In genomic region chr10:87817291-87817872, GRCh38 we compare ENCODE assay signal across 8 cellular contexts. TPM values are rescaled to one million over a fixed set of nuclear protein-coding genes. Genes with fewer than 3 reads are reported as not detected.
DNase-seq lines count a peak whose midpoint lies in the region; ATAC-seq and TF ChIP-seq lines count a peak whose summit lies in the region.

No MANE protein-coding gene starts in this region.

- H3K4me1 ChIP-seq in Peyer's patch = peaks cover 0 to 29% (median 2%) of the 10 kb centered on the region in 4 donors
- H3K4me1 ChIP-seq in endodermal cell (ENCODE audit: control insufficient read depth, insufficient read depth, low read length) = no peaks in the 10 kb centered on the region

- no peak for TF ChIP-seq POLR2A in Peyer's patch (IDR thresholded peaks at IDR 0.05)

- H3K4me2 ChIP-seq in neural cell (ENCODE audit: low read length) = peak overlapping the region; percentile 72

- peaks cover 12% of the 10 kb centered on the region for H3K36me3 Mint-ChIP-seq in activated CD4-positive, alpha-beta T cell treated with anti-CD3 and anti-CD28 coated beads, Interleukin-2, amount 10 ng/mL, durations not matched to agents 7 days and 5 days (ENCODE audit: low read depth)
- H3K36me3 Mint-ChIP-seq in endodermal cell (ENCODE audit: low read depth) = peaks cover 11% of the 10 kb centered on the region

- H3F3A ChIP-seq in neural cell (ENCODE audit: insufficient read depth, low read length, poor library complexity, severe bottlenecking) = peaks cover 4% of the 10 kb centered on the region

- H3K36me3 ChIP-seq in Peyer's patch (peaks cover 0 to 4% (median 0%) of the 10 kb centered on the region in 3 donors), endodermal cell (ENCODE audit: control insufficient read depth, insufficient read depth, low read length) (peaks cover 19% of the 10 kb centered on the region), neural cell (ENCODE audit: insufficient read depth, low read length) (no peaks in the 10 kb centered on the region)

- DNase-seq in activated CD4-positive, alpha-beta T cell treated with anti-CD3 and anti-CD28 coated beads, Interleukin-2, amount 10 ng/mL, durations not matched to agents 7 days and 5 days = peak; percentile 46
- no peak for DNase-seq in activated CD4-positive, alpha-beta T cell treated with anti-CD3 and anti-CD28 coated beads for 4 hours
- DNase-seq in Peyer's patch = no peak
- no peak for DNase-seq in endodermal cell
- no peak for DNase-seq in omental fat pad (ENCODE audit: low spot score)
- no peak for DNase-seq in GDM1 (lab: John Stamatoyannopoulos, UW)

- ATAC-seq in HG02852 (IDR thresholded peaks at IDR 0.05; ENCODE audit: unreplicated experiment) = peak; percentile 19
- no peak for ATAC-seq in omental fat pad (ENCODE audit: low FRiP score)

- peak overlapping the region; percentile 80 for H3K9ac ChIP-seq in endodermal cell (ENCODE audit: extremely low read depth, low read length, poor library complexity, severe bottlenecking)
- H3K9ac ChIP-seq in neural cell (ENCODE audit: low read length) = peak overlapping the region; percentile 91

- TF ChIP-seq EP300 in neural cell (conservative IDR thresholded peaks at IDR 0.05; ENCODE audit: poor library complexity, severe bottlenecking) = no peak

- H3K9me3 Mint-ChIP-seq in activated CD4-positive, alpha-beta T cell treated with anti-CD3 and anti-CD28 coated beads, Interleukin-2, amount 10 ng/mL, durations not matched to agents 7 days and 5 days = no peaks in the 10 kb centered on the region
- no peaks in the 10 kb centered on the region for H3K9me3 Mint-ChIP-seq in endodermal cell

- no peaks in the 10 kb centered on the region for H4K20me1 ChIP-seq in neural cell (ENCODE audit: insufficient read depth)

- peak overlapping the region; percentile 86 to 90 (median 88) for H3K27ac ChIP-seq in Peyer's patch
- peak overlapping the region; percentile 74 for H3K27ac ChIP-seq in endodermal cell (ENCODE audit: low read depth, low read length)
- peak overlapping the region; percentile 89 for H3K27ac ChIP-seq in neural cell (ENCODE audit: low read length)

- H3K27me3 Mint-ChIP-seq in activated CD4-positive, alpha-beta T cell treated with anti-CD3 and anti-CD28 coated beads, Interleukin-2, amount 10 ng/mL, durations not matched to agents 7 days and 5 days = peaks cover under 1% of the 10 kb centered on the region
- H3K27me3 Mint-ChIP-seq in endodermal cell (ENCODE audit: insufficient read depth) = peaks cover 3% of the 10 kb centered on the region

- peak overlapping the region; percentile 93 for H3K4me3 Mint-ChIP-seq in activated CD4-positive, alpha-beta T cell treated with anti-CD3 and anti-CD28 coated beads, Interleukin-2, amount 10 ng/mL, durations not matched to agents 7 days and 5 days
- H3K4me3 Mint-ChIP-seq in endodermal cell = peak overlapping the region; percentile 97

- TF ChIP-seq CTCF in Peyer's patch (IDR thresholded peaks at IDR 0.05) (no peak), endodermal cell (conservative IDR thresholded peaks at IDR 0.05) (no peak), neural cell (IDR thresholded peaks at IDR 0.05; ENCODE audit: poor library complexity, severe bottlenecking) (no peak), omental fat pad (IDR thresholded peaks at IDR 0.05) (no peak)

- peaks cover 53% of the 10 kb centered on the region for H3K79me2 ChIP-seq in neural cell (replicated peaks; ENCODE audit: insufficient read depth, low read length)

- WGBS in endodermal cell (ENCODE audit: insufficient coverage in 1 of 2, insufficient read length in 1 of 2), 2 experiments = 0 to 1% methylated on average over 4 to 17 of the region's 19 CpGs

- H3K27me3 ChIP-seq in Peyer's patch (no peaks in the 10 kb centered on the region), endodermal cell (ENCODE audit: control insufficient read depth, insufficient read depth, low read length, poor library complexity, severe bottlenecking) (no peaks in the 10 kb centered on the region), neural cell (ENCODE audit: insufficient read depth, low read depth, low read length) (no peaks in the 10 kb centered on the region)

- peaks cover 35% of the 10 kb centered on the region for H3K4me1 Mint-ChIP-seq in activated CD4-positive, alpha-beta T cell treated with anti-CD3 and anti-CD28 coated beads, Interleukin-2, amount 10 ng/mL, durations not matched to agents 7 days and 5 days
- peaks cover 17% of the 10 kb centered on the region for H3K4me1 Mint-ChIP-seq in endodermal cell

- CTCF ChIA-PET in activated CD4-positive, alpha-beta T cell treated with anti-CD3 and anti-CD28 coated beads, Interleukin-2, amount 10 ng/mL, durations not matched to agents 7 days and 5 days (lab: Charles Lee) = interaction anchor here (1.1 to 3.4 kb wide), 3 partner anchors 12 to 51 kb away, joined by 4 to 28 read pairs (median 5); no protein-coding TSS in a partner anchor

- peak overlapping the region; percentile 75 for H2AFZ ChIP-seq in neural cell (ENCODE audit: low read depth, low read length)

- H3K9me3 ChIP-seq in Peyer's patch = no peaks in the 10 kb centered on the region
- no peaks in the 10 kb centered on the region for H3K9me3 ChIP-seq in endodermal cell (ENCODE audit: control insufficient read depth, low read length)
- no peaks in the 10 kb centered on the region for H3K9me3 ChIP-seq in neural cell (ENCODE audit: low read length)

- no peaks in the 10 kb centered on the region for H3K9me2 ChIP-seq in neural cell (ENCODE audit: insufficient read depth, low read length)

- no peak for TF ChIP-seq RAD21 in neural cell (conservative IDR thresholded peaks at IDR 0.05)

- POLR2A ChIA-PET in activated CD4-positive, alpha-beta T cell treated with anti-CD3 and anti-CD28 coated beads, Interleukin-2, amount 10 ng/mL, durations not matched to agents 7 days and 5 days (lab: Charles Lee) = no interaction called here

- H3K27ac Mint-ChIP-seq in activated CD4-positive, alpha-beta T cell treated with anti-CD3 and anti-CD28 coated beads, Interleukin-2, amount 10 ng/mL, durations not matched to agents 7 days and 5 days = peak overlapping the region; percentile 92
- H3K27ac Mint-ChIP-seq in endodermal cell = peak overlapping the region; percentile 91

- peak overlapping the region; percentile 66 to 87 (median 71) for H3K4me3 ChIP-seq in Peyer's patch
- H3K4me3 ChIP-seq in endodermal cell (ENCODE audit: low read length) = peak overlapping the region; percentile 99
- peak overlapping the region; percentile 80 for H3K4me3 ChIP-seq in neural cell (ENCODE audit: low read length)

TF ChIP-seq in neural cell, 6 proteins besides CTCF, POLR2A, EP300 and RAD21:
- TF ChIP-seq POLR2AphosphoS5 (IDR thresholded peaks at IDR 0.05) = no peak
- TF ChIP-seq TAF1 (IDR thresholded peaks at IDR 0.05; ENCODE audit: low read depth) = no peak
- TF ChIP-seq SMC3 (conservative IDR thresholded peaks at IDR 0.05; ENCODE audit: poor library complexity) = no peak
- no peak for TF ChIP-seq MXI1 (conservative IDR thresholded peaks at IDR 0.05; ENCODE audit: poor library complexity, severe bottlenecking)
- TF ChIP-seq REST (IDR thresholded peaks at IDR 0.05; ENCODE audit: borderline replicate concordance) = no peak

RNA-seq across cellular contexts. Expression of gene ATAD1, which starts 0.6 kb away (rescaled TPM):
- total RNA-seq in activated CD4-positive, alpha-beta T cell treated with anti-CD3 and anti-CD28 coated beads, Interleukin-2, amount 10 ng/mL, durations not matched to agents 7 days and 5 days = 10 to 100 TPM; 42.9 to 45.9 TPM
- total RNA-seq in Peyer's patch (10 to 100 TPM; 27.2 to 36.3 (median 32.2) TPM), endodermal cell (10 to 100 TPM; 55.4 to 68.0 TPM), omental fat pad (10 to 100 TPM; 29.4 to 34.2 (median 31.5) TPM)
- 47.6 TPM for polyA plus RNA-seq in endodermal cell (2013, experiment 1 of 2)
- 44.3 TPM for polyA plus RNA-seq in endodermal cell (2013, experiment 2 of 2)
- 136 and 165 TPM in 2 replicates for polyA plus RNA-seq in neural cell
- 165 and 188 TPM in 2 replicates for polyA minus RNA-seq in neural cell

RNA-seq across cellular contexts. Expression of gene KLLN, which starts 46.0 kb away (rescaled TPM):
- total RNA-seq in activated CD4-positive, alpha-beta T cell treated with anti-CD3 and anti-CD28 coated beads, Interleukin-2, amount 10 ng/mL, durations not matched to agents 7 days and 5 days = 1 to 10 TPM; 1.1 to 1.3 TPM
- total RNA-seq in Peyer's patch = 1 to 10 TPM in 1 of 4 donors, under 1 TPM in 3; 0.35 to 1.1 (median 0.61) TPM
- total RNA-seq in endodermal cell = under 1 TPM; 0.49 to 0.51 TPM
- 0.78 TPM for polyA plus RNA-seq in endodermal cell (2013, experiment 1 of 2)
- 0.91 TPM for polyA plus RNA-seq in endodermal cell (2013, experiment 2 of 2)
- 0.30 and 0.77 TPM in 2 replicates for polyA plus RNA-seq in neural cell
- polyA minus RNA-seq in neural cell = 2.8 and 2.9 TPM in 2 replicates
- 1 to 10 TPM in 2 of 4 donors, under 1 TPM in 2; 0.60 to 1.9 (median 1.0) TPM for total RNA-seq in omental fat pad

RNA-seq across cellular contexts. Expression of gene PTEN, which starts 46.0 kb away (rescaled TPM):
- total RNA-seq in activated CD4-positive, alpha-beta T cell treated with anti-CD3 and anti-CD28 coated beads, Interleukin-2, amount 10 ng/mL, durations not matched to agents 7 days and 5 days = 10 to 100 TPM; 91.3 to 93.9 TPM
- total RNA-seq in Peyer's patch (100 to 1,000 TPM; 107 to 146 (median 125) TPM), endodermal cell (10 to 100 TPM; 41.7 to 45.0 TPM), omental fat pad (100 to 1,000 TPM; 167 to 352 (median 285) TPM)
- 43.7 TPM for polyA plus RNA-seq in endodermal cell (2013, experiment 1 of 2)
- polyA plus RNA-seq in endodermal cell (2013, experiment 2 of 2) = 40.6 TPM
- polyA plus RNA-seq in neural cell = 47.3 and 50.4 TPM in 2 replicates
- 218 and 240 TPM in 2 replicates for polyA minus RNA-seq in neural cell
